ENCODE assay signal across 11 cellular contexts in the genomic region with DNA sequence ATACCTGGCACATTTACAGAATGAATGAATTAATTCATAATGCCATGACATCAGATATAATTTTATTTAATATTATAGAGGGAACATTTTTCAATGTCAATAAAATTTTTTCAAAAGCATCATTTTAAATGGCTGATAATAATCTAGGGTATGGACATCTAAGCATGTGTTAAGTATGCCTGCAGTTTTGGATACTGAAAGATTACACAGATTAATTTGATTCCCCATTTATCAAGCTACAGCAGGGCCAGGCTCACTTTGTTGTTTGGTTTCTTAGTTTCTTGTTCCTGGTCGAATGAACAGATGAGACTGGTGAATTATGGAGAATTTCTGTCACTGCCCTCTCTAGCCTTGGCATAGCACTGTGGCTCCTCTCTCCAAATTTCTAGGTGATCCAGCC.
"Had no signal": no experiment of that assay in that cellular context is flagged by ENCODE, and none has a peak within 500 bp of the region (broad histone marks: within the 10 kb centered on the region; RNA-seq: fewer than 3 reads in every experiment).

No MANE protein-coding gene starts in this region.

- ATAC-seq: GM23338, HCT116 had no signal

- H3K36me3 ChIP-seq: HAP-1 had no signal

- H3K27ac ChIP-seq: GM23248 had no signal

- H3K4me2 ChIP-seq: GM23338 had no signal

- H3K4me3 ChIP-seq: GM23248, GM23338, HAP-1 had no signal

- H3K4me1 ChIP-seq: HAP-1 had no signal

- H3K9ac ChIP-seq: GM23248 had no signal

- H3K9me3 ChIP-seq: HAP-1 had no signal

- FAIRE-seq: H1, H54 had no signal

- DNase-seq: GM23248, GOT3, H7, H9, HCEC 1CT, HFFc6 had no signal

- H2AFZ ChIP-seq: GM23248, GM23338 had no signal
